12 cellular contexts compared by ENCODE assay signal in the genomic region with DNA sequence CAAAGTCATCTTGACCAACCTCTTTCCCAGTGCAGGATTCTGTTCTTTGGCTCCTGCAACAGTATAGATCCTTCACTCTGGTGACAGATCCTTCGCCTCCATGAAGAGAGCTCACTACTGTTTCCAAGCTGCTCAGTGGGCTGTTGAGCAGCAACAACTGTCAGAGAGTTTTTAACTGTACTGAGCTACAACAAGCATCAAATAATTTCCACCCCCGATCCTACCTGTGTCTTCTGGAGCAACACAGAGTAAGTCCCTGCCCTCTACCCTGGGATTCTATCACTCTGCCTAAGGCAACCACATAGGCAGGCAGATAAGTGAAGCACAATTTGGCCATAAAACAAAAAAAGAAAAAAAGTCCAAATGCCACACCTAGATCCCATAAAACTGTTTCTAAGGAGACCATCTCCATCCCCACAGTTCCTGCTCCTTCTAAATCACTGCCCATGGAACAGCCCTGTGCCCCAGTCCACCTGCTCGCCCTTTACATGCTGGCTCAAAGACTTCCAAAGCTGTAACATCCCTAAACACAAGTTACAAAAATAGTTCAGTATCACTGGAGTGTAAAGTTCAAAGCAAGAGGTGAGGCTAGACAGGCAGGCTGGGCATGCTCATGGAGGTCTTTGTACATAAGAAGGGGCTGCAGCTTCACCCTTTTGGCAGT.
"Had no signal": no experiment of that assay in that cellular context is flagged by ENCODE, and none has a peak within 500 bp of the region (broad histone marks: within the 10 kb centered on the region; RNA-seq: fewer than 3 reads in every experiment).

No MANE protein-coding gene starts in this region.

- H3K4me1 Mint-ChIP-seq: neural crest cell had no signal

- H3K36me3 Mint-ChIP-seq: activated naive CD4-positive, alpha-beta T cell treated with anti-CD3 and anti-CD28 coated beads, Interleukin-2, amount 50 U/mL, for 72 hours had no signal

- H3K27me3 ChIP-seq: brain microvascular endothelial cell, esophagus muscularis mucosa, thyroid gland had no signal

- H3K4me3 Mint-ChIP-seq: neural crest cell had no signal

- DNase-seq: activated CD4-positive, alpha-beta T cell treated with anti-CD3 and anti-CD28 coated beads, Interleukin-2, amount 50 U/mL, for 4 hours; activated CD4-positive, CD25-positive, alpha-beta regulatory T cell treated with anti-CD3 and anti-CD28 coated beads, Interleukin-2, amount 50 U/mL, for 72 hours; activated T-cell treated with anti-CD3 and anti-CD28 coated beads, Interleukin-2, amount 50 U/mL, for 1 hour; amygdala; brain microvascular endothelial cell; cerebellar nuclear complex; thyroid gland had no signal

- H3K4me3 ChIP-seq: esophagus muscularis mucosa, smooth muscle cell, thyroid gland had no signal

- H3K27ac ChIP-seq: brain microvascular endothelial cell, esophagus muscularis mucosa, parathyroid adenoma, thyroid gland had no signal

- H3K36me3 ChIP-seq: brain microvascular endothelial cell had no signal

- H3K9me3 Mint-ChIP-seq: activated naive CD4-positive, alpha-beta T cell treated with anti-CD3 and anti-CD28 coated beads, Interleukin-2, amount 50 U/mL, for 72 hours; neural crest cell had no signal

- H3K9me3 ChIP-seq: esophagus muscularis mucosa, thyroid gland had no signal

- H3K27ac Mint-ChIP-seq: activated naive CD4-positive, alpha-beta T cell treated with anti-CD3 and anti-CD28 coated beads, Interleukin-2, amount 50 U/mL, for 72 hours had no signal

- H3K4me1 ChIP-seq: parathyroid adenoma had no signal
